18 cellular contexts compared by ENCODE assay signal in the genomic region with DNA sequence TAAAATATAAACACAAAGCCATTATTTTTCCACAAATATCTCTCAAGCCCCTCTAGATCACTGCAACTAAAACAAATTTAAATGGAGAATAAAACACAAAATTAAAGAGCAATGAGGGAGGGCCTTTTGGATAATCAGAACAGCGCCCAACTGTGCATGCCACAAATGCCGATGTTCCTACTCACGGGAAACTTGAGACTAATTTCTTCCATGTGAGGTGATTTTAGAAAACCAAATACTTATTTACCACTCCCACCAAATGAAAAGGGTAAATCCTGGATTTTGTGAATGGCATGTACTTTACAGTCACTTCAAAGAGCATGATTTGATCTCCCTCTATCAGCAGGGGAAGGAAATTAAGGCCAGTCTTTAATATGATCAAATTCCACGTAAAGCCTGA.
DNase-seq lines count a peak whose midpoint lies in the region; ATAC-seq and TF ChIP-seq lines count a peak whose summit lies in the region.
"Had no signal": no experiment of that assay in that cellular context is flagged by ENCODE, and none has a peak within 500 bp of the region (broad histone marks: within the 10 kb centered on the region; RNA-seq: fewer than 3 reads in every experiment).

No MANE protein-coding gene starts in this region.

- dilution Hi-C loops in IMR-90 (cut with HindIII; ENCODE audit: low sequenced_read_pairs, unreplicated experiment) = no loop called here
- dilution Hi-C loops in mammary epithelial cell (cut with HindIII; ENCODE audit: low sequenced_read_pairs) = loop anchor here (25.0 kb wide), 1 partner anchor 192 kb away; no protein-coding TSS in a partner anchor

- WGBS in IMR-90 (ENCODE audit: extremely low coverage in 2 of 2, insufficient read length in 1 of 2), 2 experiments = no CpG with 5 or more reads among the region's 4 CpGs
- 95% methylated on average over 4 of the region's 4 CpGs for WGBS in mammary epithelial cell (ENCODE audit: low coverage, missing lambda C conversion rate)

- CTCF ChIA-PET in AG04449 (lab: Yijun Ruan, JAX) (interaction anchor here (1.4 to 7.8 kb wide), 2 partner anchors 12 to 17 kb away, joined by 3 to 95 read pairs; no protein-coding TSS in a partner anchor), IMR-90 (lab: Yijun Ruan, JAX) (no interaction called here), mammary epithelial cell (lab: Charles Lee; ENCODE audit: low non-redundant PET) (interaction anchor here (0.7 kb wide), 1 partner anchor 13 kb away, joined by 3 read pairs; no protein-coding TSS in a partner anchor)

- H3K4me3 ChIP-seq in AG04449 (ENCODE audit: low read depth, low read length) (no peak overlapping the region), IMR-90 (ENCODE audit: insufficient read depth, low read depth, low read length) (no peak overlapping the region), MM.1S (ENCODE audit: low read length) (no peak overlapping the region), mammary epithelial cell (replicated peaks in 1 of 3; ENCODE audit: insufficient read depth in 1 of 3, low read depth in 2 of 3, low read length in 3 of 3) (no peak overlapping the region)
- H3K4me3 ChIP-seq: A549, lower lobe of right lung, testis had no signal

- H4K20me1 ChIP-seq in IMR-90 (ENCODE audit: insufficient read depth, low read length) = peaks cover 6% of the 10 kb centered on the region; the same call in 1 of the 2 replicates
- no peaks in the 10 kb centered on the region for H4K20me1 ChIP-seq in MM.1S (ENCODE audit: insufficient read depth, low read length)
- H4K20me1 ChIP-seq in mammary epithelial cell (ENCODE audit: insufficient read depth, low read length) = no peaks in the 10 kb centered on the region

- no TSS peak for BruUV-seq in IMR-90 (replicated peaks; lab: Mats Ljungman, UMichigan)
- BruUV-seq in mammary epithelial cell (replicated peaks; lab: Mats Ljungman, UMichigan) = no TSS peak

- no peak overlapping the region for H3K4me2 ChIP-seq in IMR-90 (ENCODE audit: low read depth, low read length)
- no peak overlapping the region for H3K4me2 ChIP-seq in MM.1S (ENCODE audit: low read depth, low read length)
- no peak overlapping the region for H3K4me2 ChIP-seq in mammary epithelial cell (ENCODE audit: insufficient read depth, low read depth, low read length)
- H3K4me2 ChIP-seq: A549 had no signal

- POLR2A ChIA-PET in AG04449 (lab: Yijun Ruan, JAX) = no interaction called here
- POLR2A ChIA-PET in IMR-90 (lab: Charles Lee; ENCODE audit: unreplicated experiment) = no interaction called here

- H3K4me1 ChIP-seq in IMR-90 (ENCODE audit: control insufficient read depth, insufficient read depth, low read length) = peaks cover 7% of the 10 kb centered on the region
- no peaks in the 10 kb centered on the region for H3K4me1 ChIP-seq in MM.1S (ENCODE audit: low read length)
- no peaks in the 10 kb centered on the region for H3K4me1 ChIP-seq in mammary epithelial cell (ENCODE audit: insufficient read depth, low read length)
- H3K4me1 ChIP-seq: A549, lower lobe of right lung, testis had no signal

- no peak overlapping the region for H3K27ac ChIP-seq in IMR-90 (ENCODE audit: insufficient read depth, low read length)
- no peak overlapping the region for H3K27ac ChIP-seq in MM.1S (ENCODE audit: low read length)
- no peak overlapping the region for H3K27ac ChIP-seq in mammary epithelial cell (ENCODE audit: insufficient read depth, low read depth, low read length)
- H3K27ac ChIP-seq: A549, lower lobe of right lung, RWPE1, testis had no signal

- no peak overlapping the region for H3K56ac ChIP-seq in IMR-90 (ENCODE audit: extremely low read depth, insufficient read depth, low read length)

- H3K4ac ChIP-seq in IMR-90 (ENCODE audit: low read depth, low read length) = no peak overlapping the region; the same call in 1 of the 2 replicates

- 0 out of 2 replicates have a peak overlapping the region, but pooled peaks have one; percentile 4 for H2BK20ac ChIP-seq in IMR-90 (ENCODE audit: low read depth, low read length)

- H4K8ac ChIP-seq in IMR-90 (ENCODE audit: low read depth in 2 of 2, low read length in 2 of 2) = no peak overlapping the region

- peak; percentile 82 for ATAC-seq in IMR-90 (ENCODE audit: low read depth)
- peak; percentile 24 for ATAC-seq in omental fat pad (ENCODE audit: low FRiP score)
- ATAC-seq in HG03520 (IDR thresholded peaks at IDR 0.05; ENCODE audit: unreplicated experiment) = no peak
- ATAC-seq: A549; activated T-helper 17 cell treated with anti-CD3 and anti-CD28 coated beads, Interleukin-2, amount 50 U/mL, for 72 hours had no signal

- TF ChIP-seq RAD21 in IMR-90 (IDR thresholded peaks at IDR 0.05; ENCODE audit: low read length) = no peak

- H2AFZ ChIP-seq in IMR-90 (replicated peaks; ENCODE audit: low read length, poor library complexity) (no peak overlapping the region), MM.1S (ENCODE audit: low read length) (no peak overlapping the region), mammary epithelial cell (ENCODE audit: low read depth, low read length) (no peak overlapping the region)

- DNase-seq in AG04449 (ENCODE audit: low read depth, low spot score) (peak; percentile 47), IMR-90 (peak; percentile 55), dedifferentiated amniotic fluid mesenchymal stem cell (ENCODE audit: extremely low spot score) (peak; percentile 81), omental fat pad (ENCODE audit: low spot score) (no peak), MM.1S (no peak), mammary epithelial cell (no peak)
- no peak for DNase-seq in activated T-cell treated with anti-CD3 and anti-CD28 coated beads, Interleukin-2, amount 50 U/mL, for 48 hours
- DNase-seq: activated CD4-positive, alpha-beta memory T cell treated with anti-CD3 and anti-CD28 coated beads, Interleukin-2, amount 10 ng/mL, durations not matched to agents 7 days and 5 days; anterior cingulate cortex; lower lobe of right lung; NCI-H2029 treated with DMSO at 0.1 percent for 48 hours; NCI-H82; T-helper 9 cell; testis had no signal

- peaks cover 62% of the 10 kb centered on the region for H3K36me3 ChIP-seq in IMR-90 (ENCODE audit: control insufficient read depth, insufficient read depth, low read length)
- H3K36me3 ChIP-seq in MM.1S (replicated peaks; ENCODE audit: insufficient read depth, low read length) = no peaks in the 10 kb centered on the region
- peaks cover 30% of the 10 kb centered on the region for H3K36me3 ChIP-seq in mammary epithelial cell (ENCODE audit: insufficient read depth, low read length)

- H3K27me3 ChIP-seq in IMR-90 (ENCODE audit: control insufficient read depth, insufficient read depth, low read length) = no peaks in the 10 kb centered on the region
- no peaks in the 10 kb centered on the region for H3K27me3 ChIP-seq in MM.1S (replicated peaks; ENCODE audit: insufficient read depth, low read length)
- H3K27me3 ChIP-seq in mammary epithelial cell (ENCODE audit: insufficient read depth, low read length) = no peaks in the 10 kb centered on the region
- H3K27me3 ChIP-seq: testis had no signal

- peaks cover 30 to 52% of the 10 kb centered on the region in 2 experiments for H3K79me1 ChIP-seq in IMR-90 (ENCODE audit: low read depth in 1 of 2, low read length in 2 of 2)

- H3K9me1 ChIP-seq in IMR-90 (ENCODE audit: insufficient read depth, low read length) = peaks cover 14% of the 10 kb centered on the region

- no peak overlapping the region for H3K18ac ChIP-seq in IMR-90 (ENCODE audit: low read depth, low read length)

- H2AK9ac ChIP-seq in IMR-90 (replicated peaks; ENCODE audit: low read depth, low read length, poor library complexity) = no peak overlapping the region

- H3K9me3 ChIP-seq in IMR-90 (ENCODE audit: control insufficient read depth, insufficient read depth, low read length) (no peaks in the 10 kb centered on the region), MM.1S (replicated peaks; ENCODE audit: insufficient read depth, low read length) (no peaks in the 10 kb centered on the region), mammary epithelial cell (replicated peaks; ENCODE audit: insufficient read depth, low read length) (no peaks in the 10 kb centered on the region)
- H3K9me3 ChIP-seq: A549, lower lobe of right lung, testis had no signal

- H3K79me2 ChIP-seq in MM.1S (ENCODE audit: low read length) (no peaks in the 10 kb centered on the region), mammary epithelial cell (ENCODE audit: insufficient read depth, low read length) (peaks cover 14% of the 10 kb centered on the region)

- intact Hi-C loops in IMR-90 (cut with micrococcal nuclease) (loop anchor here (5.0 kb wide), 1 partner anchor 72 kb away; no protein-coding TSS in a partner anchor), mammary epithelial cell (cut with micrococcal nuclease) (no loop called here)

- TF ChIP-seq POLR2A in IMR-90 (IDR thresholded peaks at IDR 0.05; ENCODE audit: low read depth, low read length) = no peak

- no peak overlapping the region; the same call in 1 of the 2 replicates for H3K14ac ChIP-seq in IMR-90 (replicated peaks; ENCODE audit: low read depth, low read length)

- H3K9ac ChIP-seq in IMR-90 (ENCODE audit: low read depth, low read length) (no peak overlapping the region), MM.1S (ENCODE audit: low read length) (no peak overlapping the region), mammary epithelial cell (ENCODE audit: insufficient read depth, low read length) (no peak overlapping the region)

- no peaks in the 10 kb centered on the region for H3F3A ChIP-seq in MM.1S (ENCODE audit: insufficient read depth, low read length)

- H2BK5ac ChIP-seq in IMR-90 (ENCODE audit: low read depth, low read length, poor library complexity, severe bottlenecking) = no peak overlapping the region

- no peaks in the 10 kb centered on the region for H3K9me2 ChIP-seq in MM.1S (replicated peaks; ENCODE audit: insufficient read depth, low read length)

- H2AK5ac ChIP-seq in IMR-90 (ENCODE audit: low read depth, low read length) = no peak overlapping the region

- H2BK120ac ChIP-seq in IMR-90 (ENCODE audit: low read depth, low read length) = peak overlapping the region; percentile 52; the same call in 1 of the 2 replicates

- no peak overlapping the region for H3K23ac ChIP-seq in IMR-90 (ENCODE audit: low read depth, low read length)

- in situ Hi-C loops in IMR-90 (cut with MboI; ENCODE audit: low sequenced_read_pairs) (no loop called here), mammary epithelial cell (cut with MboI; ENCODE audit: low sequenced_read_pairs in 2 of 2) (loop anchor here in 1 of 2 donors (10.0 kb wide), 1 partner anchor 184 kb away; no protein-coding TSS in a partner anchor)

- no peak overlapping the region; the same call in 1 of the 2 replicates for H4K5ac ChIP-seq in IMR-90 (ENCODE audit: low read depth, low read length)

- H2BK15ac ChIP-seq in IMR-90 (ENCODE audit: low read depth, low read length) = no peak overlapping the region

- TF ChIP-seq CTCF in AG04449 (IDR thresholded peaks at IDR 0.05; ENCODE audit: insufficient read depth, low read length, missing control alignments) (no peak), IMR-90 (conservative IDR thresholded peaks at IDR 0.05; ENCODE audit: low read depth, low read length) (no peak), omental fat pad (IDR thresholded peaks at IDR 0.05) (no peak), MM.1S (IDR thresholded peaks at IDR 0.05; ENCODE audit: low read length) (no peak), mammary epithelial cell (conservative IDR thresholded peaks at IDR 0.05 in 1 of 2, IDR thresholded peaks at IDR 0.05 in 1 of 2; ENCODE audit: extremely low read depth in 1 of 2, insufficient read depth in 1 of 2, low read depth in 1 of 2, low read length in 2 of 2) (no peak)

- no peak overlapping the region for H4K91ac ChIP-seq in IMR-90 (ENCODE audit: insufficient read depth, low read depth, low read length)

Comparison
In these comparisons a context has a peak if more than half of its experiments do, and no peak if none do; other contexts are left out.
1. DNase-seq: peak in AG04449 (single experiment), IMR-90 (single experiment) and dedifferentiated amniotic fluid mesenchymal stem cell (single experiment); none in omental fat pad (single experiment), MM.1S (single experiment), activated T-cell treated with anti-CD3 and anti-CD28 coated beads, Interleukin-2, amount 50 U/mL, for 48 hours (0 of 2) and mammary epithelial cell (single experiment).